ENCODE assay signal across 27 cellular contexts in the genomic region with DNA sequence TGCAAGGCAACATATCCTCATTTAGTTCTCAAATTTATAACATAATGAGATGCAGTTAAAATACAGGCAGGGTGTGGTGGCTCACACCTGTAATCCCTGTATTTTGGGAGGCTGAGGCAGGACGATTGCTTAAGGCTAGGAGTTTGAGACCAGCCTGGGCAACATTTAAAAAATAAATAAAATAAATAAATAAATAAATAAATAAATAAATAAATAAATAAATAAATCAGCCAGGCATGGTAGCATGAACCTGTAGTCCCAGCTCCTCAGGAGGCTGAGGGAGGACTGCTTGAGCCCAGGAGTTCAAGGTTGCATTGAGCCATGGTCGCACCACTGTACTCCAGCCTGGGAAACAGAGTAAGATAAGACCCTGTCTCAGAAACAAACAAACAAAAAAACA.
"Had no signal": no experiment of that assay in that cellular context is flagged by ENCODE, and none has a peak within 500 bp of the region (broad histone marks: within the 10 kb centered on the region; RNA-seq: fewer than 3 reads in every experiment).

No MANE protein-coding gene starts in this region.

- H3K9me3 ChIP-seq: esophagus muscularis mucosa, gastroesophageal sphincter, heart left ventricle, right lobe of liver, stomach, thyroid gland had no signal

- DNase-seq: dorsolateral prefrontal cortex; effector CD4-positive, alpha-beta T cell; foreskin keratinocyte; heart left ventricle; kidney; mesendoderm; midbrain; naive thymus-derived CD4-positive, alpha-beta T cell; right lobe of liver; small intestine; stimulated activated CD4-positive, alpha-beta T cell treated with anti-CD3 and anti-CD28 coated beads, Interleukin-15, amount 100 ng/mL, for 24 hours; stimulated activated CD4-positive, alpha-beta T cell treated with anti-CD3 and anti-CD28 coated beads, Interleukin-2, amount 100 ng/mL, for 48 hours; stimulated activated CD8-positive, alpha-beta memory T cell treated with anti-CD3 and anti-CD28 coated beads, Interleukin-4, amount 100 ng/mL, for 48 hours; stimulated activated naive CD4-positive, alpha-beta T cell treated with Interleukin-2 at 50 U/mL for 16 hours; stomach; thyroid gland had no signal

- H3K4me2 ChIP-seq: hepatocyte, neural progenitor cell had no signal

- H3K27ac Mint-ChIP-seq: nephron, neural progenitor cell, progenitor cell of endocrine pancreas, type B pancreatic cell had no signal

- FAIRE-seq: kidney, small intestine had no signal

- H3K27me3 ChIP-seq: dorsolateral prefrontal cortex, esophagus muscularis mucosa, foreskin keratinocyte, gastroesophageal sphincter, heart left ventricle, hepatocyte, neural progenitor cell, right lobe of liver, stomach, thyroid gland had no signal

- ATAC-seq: foreskin keratinocyte; gastroesophageal sphincter; heart left ventricle; left lobe of liver; naive thymus-derived CD4-positive, alpha-beta T cell; right lobe of liver had no signal

- H3K27me3 Mint-ChIP-seq: naive thymus-derived CD4-positive, alpha-beta T cell; progenitor cell of endocrine pancreas; type B pancreatic cell had no signal

- H3K4me3 ChIP-seq: dorsolateral prefrontal cortex, esophagus muscularis mucosa, gastroesophageal sphincter, heart left ventricle, hepatocyte, lung, neural progenitor cell, right lobe of liver, stomach, thyroid gland had no signal

- H3K27ac ChIP-seq: dorsolateral prefrontal cortex, epithelial cell of prostate, esophagus muscularis mucosa, foreskin keratinocyte, gastroesophageal sphincter, heart left ventricle, hepatocyte, neural progenitor cell, parathyroid adenoma, right lobe of liver, stomach had no signal

- H3K4me1 ChIP-seq: foreskin keratinocyte, parathyroid adenoma had no signal

- H3K9me3 Mint-ChIP-seq: naive thymus-derived CD4-positive, alpha-beta T cell; nephron; neural progenitor cell; type B pancreatic cell had no signal

- H3K4me3 Mint-ChIP-seq: naive thymus-derived CD4-positive, alpha-beta T cell; nephron; neural progenitor cell; type B pancreatic cell had no signal
